Comparison of ENCODE assay signal across 8 cellular contexts in the genomic region with DNA sequence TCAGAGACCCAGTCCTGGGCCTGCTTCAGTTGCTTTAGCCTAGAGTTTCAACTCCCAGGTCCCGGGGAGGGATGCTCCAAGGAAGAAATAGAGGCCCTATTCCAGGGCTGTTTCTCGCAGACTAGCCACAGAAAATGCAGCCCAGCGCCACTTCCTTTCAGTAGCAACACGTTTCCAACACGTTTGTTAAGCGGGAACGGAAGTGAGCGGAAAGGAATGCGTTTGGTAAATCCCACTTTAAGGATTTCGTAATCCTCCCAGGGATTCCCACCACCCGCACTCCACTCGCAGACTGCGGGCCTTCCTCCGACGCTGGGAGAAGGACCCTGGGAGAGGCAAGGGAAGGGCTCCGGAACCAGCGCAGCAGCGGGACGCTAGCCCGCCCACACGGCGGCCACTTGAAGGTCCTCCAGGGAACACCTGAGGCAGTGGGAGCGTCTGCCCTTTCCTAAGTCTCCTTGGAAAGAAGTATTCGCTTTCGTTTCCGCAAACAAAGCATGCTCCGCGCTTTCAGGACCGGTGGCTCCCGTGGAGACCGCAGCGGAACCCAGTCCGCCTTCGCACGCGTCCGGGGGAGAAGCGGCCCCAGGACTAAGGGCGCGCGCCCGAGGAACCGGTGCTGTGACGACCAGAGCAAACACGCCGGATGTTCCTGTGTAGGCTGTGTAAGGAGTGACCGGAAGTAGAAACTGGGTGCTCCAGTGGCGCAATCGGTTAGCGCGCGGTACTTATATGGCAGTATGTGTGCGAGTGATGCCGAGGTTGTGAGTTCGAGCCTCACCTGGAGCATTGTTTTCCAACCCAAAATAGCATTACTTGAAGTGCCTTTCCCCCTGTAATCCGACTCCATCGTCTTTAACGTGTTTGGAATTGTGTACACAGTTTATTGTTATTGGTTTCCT.
A peak's percentile ranks its signal among the peaks of the same experiment; 100 is the strongest.
DNase-seq lines count a peak whose midpoint lies in the region; ATAC-seq, FAIRE-seq and TF ChIP-seq lines count a peak whose summit lies in the region.

No MANE protein-coding gene starts in this region.

- peaks cover 12 to 19% of the 10 kb centered on the region in 2 donors for H3K27me3 Mint-ChIP-seq in natural killer cell treated with Interleukin-12 subunit alpha and Interleukin-12 subunit beta and Interleukin-15 and Interleukin-18, amount 100 ng/mL, for 72 hours

- H3K27ac ChIP-seq in OCI-LY1 (ENCODE audit: low read depth, low read length, poor library complexity, severe bottlenecking), result no peak overlapping the region
- H3K27ac ChIP-seq in foreskin keratinocyte, result peak overlapping the region; percentile 63

- peak overlapping the region; percentile 71 for H3K4me3 Mint-ChIP-seq in natural killer cell treated with Interleukin-12 subunit alpha and Interleukin-12 subunit beta and Interleukin-15 and Interleukin-18, amount 100 ng/mL, for 72 hours

- no peaks in the 10 kb centered on the region for H3K9me3 ChIP-seq in OCI-LY1 (ENCODE audit: low read length)

- H3K36me3 Mint-ChIP-seq in natural killer cell treated with Interleukin-12 subunit alpha and Interleukin-12 subunit beta and Interleukin-15 and Interleukin-18, amount 100 ng/mL, for 72 hours, result peaks cover 6% of the 10 kb centered on the region

- no peak for FAIRE-seq in GM12892 (lab: Jason Lieb, UNC)

- H3K9ac ChIP-seq in OCI-LY1 (ENCODE audit: low read length), result no peak overlapping the region

- no peaks in the 10 kb centered on the region for H3K79me2 ChIP-seq in OCI-LY1 (ENCODE audit: insufficient read depth, low read length)

- H3F3A ChIP-seq in OCI-LY1 (ENCODE audit: insufficient read depth, low read length), result no peaks in the 10 kb centered on the region

- H3K4me3 ChIP-seq in OCI-LY1 (ENCODE audit: low read depth, low read length, poor library complexity, severe bottlenecking), result peak overlapping the region; percentile 23

- DNase-seq in GM12892 (ENCODE audit: insufficient read length), result peak; percentile 20
- DNase-seq in activated gamma-delta T cell (lab: John Stamatoyannopoulos, UW), result peak; percentile 19
- DNase-seq in foreskin keratinocyte, result peak; percentile 76 to 86
- peak; percentile 66 for DNase-seq in natural killer cell treated with Interleukin-12 subunit alpha and Interleukin-12 subunit beta and Interleukin-15 and Interleukin-18, amount 100 ng/mL, for 72 hours (ENCODE audit: low spot score)
- peak; percentile 74 for DNase-seq in stromal cell of bone marrow (ENCODE audit: low read depth)
- no peak for DNase-seq in NOMO-1 (lab: John Stamatoyannopoulos, UW; ENCODE audit: unreplicated experiment in 2 of 2)

- peaks cover 0 to 12% of the 10 kb centered on the region in 2 donors for H3K4me1 Mint-ChIP-seq in natural killer cell treated with Interleukin-12 subunit alpha and Interleukin-12 subunit beta and Interleukin-15 and Interleukin-18, amount 100 ng/mL, for 72 hours (ENCODE audit: low read depth in 2 of 2)

- TF ChIP-seq POLR2A in GM12892 (IDR thresholded peaks at IDR 0.05; ENCODE audit: low read depth, low read length), result no peak

- H2AFZ ChIP-seq in OCI-LY1 (ENCODE audit: low read length), result no peak overlapping the region

- ATAC-seq in HG03354 (IDR thresholded peaks at IDR 0.05; ENCODE audit: poor library complexity, severe bottlenecking, unreplicated experiment) (peak; percentile 96), foreskin keratinocyte (peak; percentile 89)
- ATAC-seq in natural killer cell treated with Interleukin-12 subunit alpha and Interleukin-12 subunit beta and Interleukin-15 and Interleukin-18, amount 100 ng/mL, for 72 hours, result peak; percentile 92 to 95

- H3K27me3 ChIP-seq in OCI-LY1 (ENCODE audit: insufficient read depth, low read length) (no peaks in the 10 kb centered on the region; the same call in 1 of the 2 replicates), foreskin keratinocyte (no peaks in the 10 kb centered on the region)

- no peaks in the 10 kb centered on the region for H4K20me1 ChIP-seq in OCI-LY1 (ENCODE audit: insufficient read depth, low read length)

- TF ChIP-seq CTCF in OCI-LY1 (IDR thresholded peaks at IDR 0.05; ENCODE audit: low read length) (no peak), foreskin keratinocyte (conservative IDR thresholded peaks at IDR 0.05) (no peak)

- H3K9me2 ChIP-seq in OCI-LY1 (ENCODE audit: low read depth, low read length), result no peaks in the 10 kb centered on the region

- H3K27ac Mint-ChIP-seq in natural killer cell treated with Interleukin-12 subunit alpha and Interleukin-12 subunit beta and Interleukin-15 and Interleukin-18, amount 100 ng/mL, for 72 hours, result peak overlapping the region; percentile 34 to 36

- H3K4me2 ChIP-seq in OCI-LY1 (ENCODE audit: low read length), result peak overlapping the region; percentile 9; the same call in 1 of the 2 replicates

- H3K9me3 Mint-ChIP-seq in natural killer cell treated with Interleukin-12 subunit alpha and Interleukin-12 subunit beta and Interleukin-15 and Interleukin-18, amount 100 ng/mL, for 72 hours, result peaks cover 3% of the 10 kb centered on the region

- H3K4me1 ChIP-seq in OCI-LY1 (ENCODE audit: insufficient read depth, low read length, severe bottlenecking), result no peaks in the 10 kb centered on the region
- peaks cover 7% of the 10 kb centered on the region for H3K4me1 ChIP-seq in foreskin keratinocyte

- H3K36me3 ChIP-seq in OCI-LY1 (ENCODE audit: insufficient read depth, low read length), result no peaks in the 10 kb centered on the region

Comparison
In these comparisons a context has a peak if more than half of its experiments do, and no peak if none do; other contexts are left out.
1. DNase-seq: peak in GM12892 (single experiment), activated gamma-delta T cell (single experiment), foreskin keratinocyte (2 of 2), natural killer cell treated with Interleukin-12 subunit alpha and Interleukin-12 subunit beta and Interleukin-15 and Interleukin-18, amount 100 ng/mL, for 72 hours (single experiment) and stromal cell of bone marrow (single experiment); none in NOMO-1 (0 of 2).
2. Peak in every context shown above with its lines, with median percentiles within 50 percentile points of each other: ATAC-seq.